ENCODE assay signal across 1 cellular context in the genomic region with DNA sequence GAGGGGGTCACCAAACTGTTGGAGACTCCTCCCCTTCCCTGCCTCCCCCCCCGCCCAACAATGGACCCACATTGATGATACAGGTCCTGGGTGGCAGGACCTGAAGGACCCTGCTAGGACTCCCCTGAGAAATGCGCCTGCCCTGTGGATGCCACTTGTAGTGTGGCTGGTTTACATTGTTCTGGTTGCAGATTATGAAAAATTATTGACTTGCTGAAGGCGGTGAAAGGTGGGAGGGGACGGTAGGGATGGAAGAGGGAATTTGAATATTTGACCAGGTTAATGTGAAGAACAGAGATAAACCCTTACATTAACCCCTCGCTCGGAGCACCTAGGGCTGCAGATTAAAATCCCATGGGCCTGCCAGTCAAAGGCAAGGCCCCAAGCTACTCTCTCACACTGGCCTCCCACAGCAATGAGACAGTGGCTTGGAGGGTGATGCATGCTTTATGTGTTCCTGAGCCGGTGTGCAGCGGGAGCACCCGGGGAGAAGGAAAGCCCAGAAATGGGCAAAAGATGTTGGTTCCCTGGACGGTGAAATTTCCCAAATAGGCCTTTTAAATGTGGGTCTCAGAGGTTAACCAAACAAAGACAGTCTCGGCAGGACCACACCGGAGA.
A peak's percentile ranks its signal among the peaks of the same experiment; 100 is the strongest.
TF ChIP-seq lines count a peak whose summit lies in the region.

No MANE protein-coding gene starts in this region.

TF ChIP-seq in HEK293, 187 proteins besides CTCF, POLR2A, EP300 and RAD21 (continued from another document):
- TF ChIP-seq, protein P1, sequence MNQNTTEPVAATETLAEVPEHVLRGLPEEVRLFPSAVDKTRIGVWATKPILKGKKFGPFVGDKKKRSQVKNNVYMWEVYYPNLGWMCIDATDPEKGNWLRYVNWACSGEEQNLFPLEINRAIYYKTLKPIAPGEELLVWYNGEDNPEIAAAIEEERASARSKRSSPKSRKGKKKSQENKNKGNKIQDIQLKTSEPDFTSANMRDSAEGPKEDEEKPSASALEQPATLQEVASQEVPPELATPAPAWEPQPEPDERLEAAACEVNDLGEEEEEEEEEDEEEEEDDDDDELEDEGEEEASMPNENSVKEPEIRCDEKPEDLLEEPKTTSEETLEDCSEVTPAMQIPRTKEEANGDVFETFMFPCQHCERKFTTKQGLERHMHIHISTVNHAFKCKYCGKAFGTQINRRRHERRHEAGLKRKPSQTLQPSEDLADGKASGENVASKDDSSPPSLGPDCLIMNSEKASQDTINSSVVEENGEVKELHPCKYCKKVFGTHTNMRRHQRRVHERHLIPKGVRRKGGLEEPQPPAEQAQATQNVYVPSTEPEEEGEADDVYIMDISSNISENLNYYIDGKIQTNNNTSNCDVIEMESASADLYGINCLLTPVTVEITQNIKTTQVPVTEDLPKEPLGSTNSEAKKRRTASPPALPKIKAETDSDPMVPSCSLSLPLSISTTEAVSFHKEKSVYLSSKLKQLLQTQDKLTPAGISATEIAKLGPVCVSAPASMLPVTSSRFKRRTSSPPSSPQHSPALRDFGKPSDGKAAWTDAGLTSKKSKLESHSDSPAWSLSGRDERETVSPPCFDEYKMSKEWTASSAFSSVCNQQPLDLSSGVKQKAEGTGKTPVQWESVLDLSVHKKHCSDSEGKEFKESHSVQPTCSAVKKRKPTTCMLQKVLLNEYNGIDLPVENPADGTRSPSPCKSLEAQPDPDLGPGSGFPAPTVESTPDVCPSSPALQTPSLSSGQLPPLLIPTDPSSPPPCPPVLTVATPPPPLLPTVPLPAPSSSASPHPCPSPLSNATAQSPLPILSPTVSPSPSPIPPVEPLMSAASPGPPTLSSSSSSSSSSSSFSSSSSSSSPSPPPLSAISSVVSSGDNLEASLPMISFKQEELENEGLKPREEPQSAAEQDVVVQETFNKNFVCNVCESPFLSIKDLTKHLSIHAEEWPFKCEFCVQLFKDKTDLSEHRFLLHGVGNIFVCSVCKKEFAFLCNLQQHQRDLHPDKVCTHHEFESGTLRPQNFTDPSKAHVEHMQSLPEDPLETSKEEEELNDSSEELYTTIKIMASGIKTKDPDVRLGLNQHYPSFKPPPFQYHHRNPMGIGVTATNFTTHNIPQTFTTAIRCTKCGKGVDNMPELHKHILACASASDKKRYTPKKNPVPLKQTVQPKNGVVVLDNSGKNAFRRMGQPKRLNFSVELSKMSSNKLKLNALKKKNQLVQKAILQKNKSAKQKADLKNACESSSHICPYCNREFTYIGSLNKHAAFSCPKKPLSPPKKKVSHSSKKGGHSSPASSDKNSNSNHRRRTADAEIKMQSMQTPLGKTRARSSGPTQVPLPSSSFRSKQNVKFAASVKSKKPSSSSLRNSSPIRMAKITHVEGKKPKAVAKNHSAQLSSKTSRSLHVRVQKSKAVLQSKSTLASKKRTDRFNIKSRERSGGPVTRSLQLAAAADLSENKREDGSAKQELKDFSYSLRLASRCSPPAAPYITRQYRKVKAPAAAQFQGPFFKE (tag by site-specific recombination; IDR thresholded peaks at IDR 0.05; ENCODE audit: borderline replicate concordance) = no peak
- peak; percentile 100 for TF ChIP-seq ZNF335 (tag by site-specific recombination; conservative IDR thresholded peaks at IDR 0.05)
- no peak for TF ChIP-seq ZBTB1 (tag by site-specific recombination; IDR thresholded peaks at IDR 0.05)
- TF ChIP-seq ZBTB21 (tag by site-specific recombination; IDR thresholded peaks at IDR 0.05) = no peak
- peak; percentile 75 for TF ChIP-seq ZBTB8A (tag by site-specific recombination; IDR thresholded peaks at IDR 0.05)
- TF ChIP-seq WT1 (tag by site-specific recombination; IDR thresholded peaks at IDR 0.05) = no peak
- no peak for TF ChIP-seq ZNF112 (tag by site-specific recombination; IDR thresholded peaks at IDR 0.05)
- no peak for TF ChIP-seq GLI2 (tag by site-specific recombination; IDR thresholded peaks at IDR 0.05; ENCODE audit: borderline replicate concordance, low read depth)
- TF ChIP-seq GFI1B (tag by site-specific recombination; IDR thresholded peaks at IDR 0.05) = no peak
- peak; percentile 47; the same call in 1 of the 2 replicates for TF ChIP-seq ZNF394 (tag by site-specific recombination; IDR thresholded peaks at IDR 0.05; ENCODE audit: borderline replicate concordance)
- no peak for TF ChIP-seq ZNF416 (tag by site-specific recombination; IDR thresholded peaks at IDR 0.05)
